In the genomic region with DNA sequence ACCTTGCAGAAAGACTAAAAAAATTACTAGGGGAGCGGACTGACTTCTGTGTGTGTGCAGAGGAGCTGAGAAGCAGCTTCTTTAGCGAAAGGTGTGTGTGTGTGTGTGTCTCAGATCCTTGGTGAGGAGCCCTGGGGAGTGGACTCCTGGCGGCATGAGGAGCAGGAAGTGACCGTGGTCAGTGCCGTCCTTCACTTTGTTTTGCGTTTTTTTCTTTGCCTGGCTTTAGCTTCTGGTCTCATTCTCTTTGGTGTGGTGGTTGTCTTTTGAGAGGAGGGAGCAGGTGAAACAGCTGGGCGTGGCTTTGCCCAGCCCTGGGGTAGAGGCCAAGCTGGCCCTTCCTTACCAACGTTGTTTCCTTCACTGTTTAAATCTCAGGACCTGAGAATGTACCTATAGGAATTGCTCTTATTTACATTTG, we compare ENCODE assay signal across 1 cellular context.
TF ChIP-seq lines count a peak whose summit lies in the region.

No MANE protein-coding gene starts in this region.

TF ChIP-seq in SK-N-SH treated with all-trans-retinoic acid at 6 μM for 48 hours, 23 proteins besides CTCF, POLR2A, EP300 and RAD21 (continued from another document):
- TF ChIP-seq TSHZ2 (CRISPR knock-in tag; IDR thresholded peaks at IDR 0.05), result no peak
- no peak for TF ChIP-seq TOX (CRISPR knock-in tag; IDR thresholded peaks at IDR 0.05; ENCODE audit: borderline replicate concordance)
- no peak for TF ChIP-seq BACH2 (CRISPR knock-in tag; IDR thresholded peaks at IDR 0.05; ENCODE audit: borderline replicate concordance)
- no peak for TF ChIP-seq OSR1 (CRISPR knock-in tag; IDR thresholded peaks at IDR 0.05)
- no peak for TF ChIP-seq ZC3H10 (CRISPR knock-in tag; IDR thresholded peaks at IDR 0.05)
- no peak for TF ChIP-seq CREB5 (CRISPR knock-in tag; IDR thresholded peaks at IDR 0.05; ENCODE audit: low read depth)
- no peak for TF ChIP-seq SNAI2 (CRISPR knock-in tag; IDR thresholded peaks at IDR 0.05)
- TF ChIP-seq ISL1 (CRISPR knock-in tag; IDR thresholded peaks at IDR 0.05), result no peak
- no peak for TF ChIP-seq ZNF8 (CRISPR knock-in tag; IDR thresholded peaks at IDR 0.05)
- TF ChIP-seq ESRRG (CRISPR knock-in tag; IDR thresholded peaks at IDR 0.05), result no peak
- no peak for TF ChIP-seq TCF4 (CRISPR knock-in tag; IDR thresholded peaks at IDR 0.05; ENCODE audit: borderline replicate concordance)
- TF ChIP-seq ZNF70 (CRISPR knock-in tag; IDR thresholded peaks at IDR 0.05), result no peak
